Comparison of ENCODE assay signal across 17 cellular contexts in the genomic region with DNA sequence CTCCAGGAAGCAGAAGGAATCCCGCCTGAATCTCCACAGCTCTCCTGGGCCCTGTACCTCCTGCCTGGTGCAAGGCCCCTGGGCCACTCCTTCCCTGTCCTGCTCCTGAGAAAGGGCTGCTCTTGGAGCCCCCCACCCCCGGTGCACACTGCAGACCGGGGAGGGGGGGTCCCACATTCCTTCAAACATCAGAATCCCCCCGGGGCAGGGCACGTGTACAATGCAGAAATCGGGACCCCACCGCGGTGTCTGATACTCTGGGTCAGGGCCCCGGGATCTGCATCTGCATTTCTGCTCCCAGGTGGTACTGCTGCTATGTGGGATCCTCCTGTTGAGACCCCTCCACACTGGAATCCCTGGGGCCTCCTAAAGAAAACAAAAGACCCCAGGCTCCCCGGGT.
DNase-seq lines count a peak whose midpoint lies in the region; ATAC-seq, FAIRE-seq and TF ChIP-seq lines count a peak whose summit lies in the region.
"Had no signal": no experiment of that assay in that cellular context is flagged by ENCODE, and none has a peak within 500 bp of the region (broad histone marks: within the 10 kb centered on the region; RNA-seq: fewer than 3 reads in every experiment).

No MANE protein-coding gene starts in this region.

- peaks cover 2% of the 10 kb centered on the region for H3K27me3 Mint-ChIP-seq in activated CD4-positive, alpha-beta memory T cell treated with anti-CD3 and anti-CD28 coated beads, Interleukin-2, amount 10 ng/mL, durations not matched to agents 7 days and 5 days
- H3K27me3 Mint-ChIP-seq in activated CD4-positive, alpha-beta T cell treated with anti-CD3 and anti-CD28 coated beads, Interleukin-2, amount 10 ng/mL, durations not matched to agents 7 days and 5 days = no peaks in the 10 kb centered on the region

- no peak for FAIRE-seq in urothelium cell line (lab: Jason Lieb, UNC)
- FAIRE-seq: astrocyte had no signal

- no peak overlapping the region for H3K4me3 ChIP-seq in Panc1 (ENCODE audit: low read depth in 2 of 2, low read length in 2 of 2)
- no peak overlapping the region for H3K4me3 ChIP-seq in iPS-15b (ENCODE audit: low read depth, low read length)
- no peak overlapping the region for H3K4me3 ChIP-seq in stomach smooth muscle (ENCODE audit: low read length in 2 of 2)

- ATAC-seq in Panc1 = no peak

- H3K9me3 ChIP-seq in Panc1 (ENCODE audit: control insufficient read depth, insufficient read depth, low read depth, low read length) (no peaks in the 10 kb centered on the region), iPS-15b (ENCODE audit: control insufficient read depth, insufficient read depth, low read length) (no peaks in the 10 kb centered on the region), stomach smooth muscle (ENCODE audit: control insufficient read depth in 2 of 2, low read length in 2 of 2) (no peaks in the 10 kb centered on the region)

- H3K36me3 Mint-ChIP-seq in activated CD4-positive, alpha-beta memory T cell treated with anti-CD3 and anti-CD28 coated beads, Interleukin-2, amount 10 ng/mL, durations not matched to agents 7 days and 5 days (ENCODE audit: low read depth) = no peaks in the 10 kb centered on the region
- H3K36me3 Mint-ChIP-seq in activated CD4-positive, alpha-beta T cell treated with anti-CD3 and anti-CD28 coated beads, Interleukin-2, amount 10 ng/mL, durations not matched to agents 7 days and 5 days (ENCODE audit: low read depth) = no peaks in the 10 kb centered on the region
- H3K36me3 Mint-ChIP-seq: activated naive CD4-positive, alpha-beta T cell treated with anti-CD3 and anti-CD28 coated beads, Interleukin-2, amount 10 ng/mL, durations not matched to agents 7 days and 5 days had no signal

- DNase-seq in Panc1 (ENCODE audit: low read depth, low spot score) (no peak), NCI-H1694 treated with DMSO at 0.1 percent for 48 hours (lab: John Stamatoyannopoulos, UW) (no peak), urothelium cell line (ENCODE audit: low spot score) (no peak)
- DNase-seq in activated CD4-positive, alpha-beta memory T cell treated with anti-CD3 and anti-CD28 coated beads, Interleukin-2, amount 10 ng/mL, durations not matched to agents 7 days and 5 days = no peak
- no peak for DNase-seq in activated CD4-positive, alpha-beta T cell treated with anti-CD3 and anti-CD28 coated beads, Interleukin-2, amount 10 ng/mL, durations not matched to agents 7 days and 5 days
- DNase-seq: activated CD4-positive, CD25-positive, alpha-beta regulatory T cell; activated naive CD4-positive, alpha-beta T cell treated with anti-CD3 and anti-CD28 coated beads, Interleukin-2, amount 10 ng/mL, durations not matched to agents 7 days and 5 days; activated T-cell treated with anti-CD3 and anti-CD28 coated beads, Interleukin-2, amount 50 U/mL, for 48 hours; Karpas-422; NCI-H526; SIG-M5; T-helper 2 cell had no signal

- H3K36me3 ChIP-seq in Panc1 (ENCODE audit: control insufficient read depth, insufficient read depth, low read length) = no peaks in the 10 kb centered on the region
- no peaks in the 10 kb centered on the region for H3K36me3 ChIP-seq in iPS-15b (ENCODE audit: control insufficient read depth, insufficient read depth, low read length)
- H3K36me3 ChIP-seq in stomach smooth muscle (ENCODE audit: control insufficient read depth in 2 of 2, insufficient read depth in 2 of 2, low read length in 2 of 2) = no peaks in the 10 kb centered on the region

- POLR2A ChIA-PET in Panc1 (lab: Charles Lee) = no interaction called here
- POLR2A ChIA-PET in activated CD4-positive, alpha-beta memory T cell treated with anti-CD3 and anti-CD28 coated beads, Interleukin-2, amount 10 ng/mL, durations not matched to agents 7 days and 5 days (lab: Charles Lee) = no interaction called here
- POLR2A ChIA-PET in activated CD4-positive, alpha-beta T cell treated with anti-CD3 and anti-CD28 coated beads, Interleukin-2, amount 10 ng/mL, durations not matched to agents 7 days and 5 days (lab: Charles Lee) = no interaction called here

- in situ Hi-C loops in Panc1 (cut with HindIII; ENCODE audit: low pct_unique_long_range_greater_than_20kb, low sequenced_read_pairs) = no loop called here

- no TSS peak for BruUV-seq in Panc1 (replicated peaks; lab: Mats Ljungman, UMichigan)

- H3K9ac ChIP-seq in iPS-15b (ENCODE audit: low read depth, low read length) = peak overlapping the region; percentile 24
- no peak overlapping the region for H3K9ac ChIP-seq in stomach smooth muscle (ENCODE audit: low read length in 2 of 2)

- H3K9me3 Mint-ChIP-seq in activated CD4-positive, alpha-beta memory T cell treated with anti-CD3 and anti-CD28 coated beads, Interleukin-2, amount 10 ng/mL, durations not matched to agents 7 days and 5 days = no peaks in the 10 kb centered on the region
- no peaks in the 10 kb centered on the region for H3K9me3 Mint-ChIP-seq in activated CD4-positive, alpha-beta T cell treated with anti-CD3 and anti-CD28 coated beads, Interleukin-2, amount 10 ng/mL, durations not matched to agents 7 days and 5 days
- H3K9me3 Mint-ChIP-seq: activated naive CD4-positive, alpha-beta T cell treated with anti-CD3 and anti-CD28 coated beads, Interleukin-2, amount 10 ng/mL, durations not matched to agents 7 days and 5 days; endodermal cell had no signal

- no peaks in the 10 kb centered on the region for H3K4me1 Mint-ChIP-seq in activated CD4-positive, alpha-beta memory T cell treated with anti-CD3 and anti-CD28 coated beads, Interleukin-2, amount 10 ng/mL, durations not matched to agents 7 days and 5 days
- no peaks in the 10 kb centered on the region for H3K4me1 Mint-ChIP-seq in activated CD4-positive, alpha-beta T cell treated with anti-CD3 and anti-CD28 coated beads, Interleukin-2, amount 10 ng/mL, durations not matched to agents 7 days and 5 days
- H3K4me1 Mint-ChIP-seq: activated naive CD4-positive, alpha-beta T cell treated with anti-CD3 and anti-CD28 coated beads, Interleukin-2, amount 10 ng/mL, durations not matched to agents 7 days and 5 days had no signal

- intact Hi-C loops in Panc1 (cut with micrococcal nuclease; ENCODE audit: unreplicated experiment) = no loop called here

- H3K4me1 ChIP-seq in Panc1 (ENCODE audit: control insufficient read depth, insufficient read depth, low read length) (peaks cover 34% of the 10 kb centered on the region), iPS-15b (ENCODE audit: control insufficient read depth, insufficient read depth, low read length) (no peaks in the 10 kb centered on the region), stomach smooth muscle (ENCODE audit: control insufficient read depth, insufficient read depth, low read length) (peaks cover 26% of the 10 kb centered on the region)

- no peak overlapping the region for H3K4me3 Mint-ChIP-seq in activated CD4-positive, alpha-beta memory T cell treated with anti-CD3 and anti-CD28 coated beads, Interleukin-2, amount 10 ng/mL, durations not matched to agents 7 days and 5 days
- H3K4me3 Mint-ChIP-seq in activated CD4-positive, alpha-beta T cell treated with anti-CD3 and anti-CD28 coated beads, Interleukin-2, amount 10 ng/mL, durations not matched to agents 7 days and 5 days = no peak overlapping the region
- H3K4me3 Mint-ChIP-seq: activated naive CD4-positive, alpha-beta T cell treated with anti-CD3 and anti-CD28 coated beads, Interleukin-2, amount 10 ng/mL, durations not matched to agents 7 days and 5 days; endodermal cell had no signal

- TF ChIP-seq CTCF in C4-2B (conservative IDR thresholded peaks at IDR 0.05) = no peak
- TF ChIP-seq CTCF in Panc1 (IDR thresholded peaks at IDR 0.05) = no peak

- H3K27ac ChIP-seq in C4-2B (peak overlapping the region; percentile 78), Panc1 (ENCODE audit: low read length) (peak overlapping the region; percentile 78; the same call in 1 of the 2 replicates), stomach smooth muscle (ENCODE audit: low read length) (peak overlapping the region; percentile 64)

- CTCF ChIA-PET in Panc1 (lab: Charles Lee) = no interaction called here
- CTCF ChIA-PET in activated CD4-positive, alpha-beta memory T cell treated with anti-CD3 and anti-CD28 coated beads, Interleukin-2, amount 10 ng/mL, durations not matched to agents 7 days and 5 days (lab: Charles Lee) = no interaction called here
- CTCF ChIA-PET in activated CD4-positive, alpha-beta T cell treated with anti-CD3 and anti-CD28 coated beads, Interleukin-2, amount 10 ng/mL, durations not matched to agents 7 days and 5 days (lab: Charles Lee) = no interaction called here

- H3K27ac Mint-ChIP-seq in activated CD4-positive, alpha-beta memory T cell treated with anti-CD3 and anti-CD28 coated beads, Interleukin-2, amount 10 ng/mL, durations not matched to agents 7 days and 5 days = no peak overlapping the region
- H3K27ac Mint-ChIP-seq in activated CD4-positive, alpha-beta T cell treated with anti-CD3 and anti-CD28 coated beads, Interleukin-2, amount 10 ng/mL, durations not matched to agents 7 days and 5 days = no peak overlapping the region
- H3K27ac Mint-ChIP-seq: activated naive CD4-positive, alpha-beta T cell treated with anti-CD3 and anti-CD28 coated beads, Interleukin-2, amount 10 ng/mL, durations not matched to agents 7 days and 5 days; endodermal cell had no signal

- no peaks in the 10 kb centered on the region for H3K27me3 ChIP-seq in Panc1 (ENCODE audit: control insufficient read depth, insufficient read depth, low read length)
- no peaks in the 10 kb centered on the region for H3K27me3 ChIP-seq in iPS-15b (ENCODE audit: control insufficient read depth, insufficient read depth, low read length)
- no peaks in the 10 kb centered on the region for H3K27me3 ChIP-seq in stomach smooth muscle (ENCODE audit: control insufficient read depth in 1 of 2, insufficient read depth in 2 of 2, low read length in 2 of 2)
